ENCODE assay signal across 8 cellular contexts in genomic region chr5:142095035-142095434, GRCh38. TPM values are rescaled to one million over a fixed set of nuclear protein-coding genes. Genes with fewer than 3 reads are reported as not detected.
DNase-seq lines count a peak whose midpoint lies in the region; ATAC-seq and TF ChIP-seq lines count a peak whose summit lies in the region.

No MANE protein-coding gene starts in this region.

- TF ChIP-seq POLR2A in gastrocnemius medialis (IDR thresholded peaks at IDR 0.05) = no peak
- no peak for TF ChIP-seq POLR2A in suprapubic skin (IDR thresholded peaks at IDR 0.05)

- no peaks in the 10 kb centered on the region for H3K36me3 ChIP-seq in gastrocnemius medialis
- H3K36me3 ChIP-seq in suprapubic skin = no peaks in the 10 kb centered on the region
- H3K36me3 ChIP-seq in BE2C = no peaks in the 10 kb centered on the region

- peak; percentile 41 for DNase-seq in activated CD4-positive, CD25-positive, alpha-beta regulatory T cell treated with anti-CD3 and anti-CD28 coated beads, Interleukin-2, amount 50 U/mL, for 72 hours
- DNase-seq in activated naive CD4-positive, alpha-beta T cell treated with anti-CD3 and anti-CD28 coated beads, Interleukin-2, amount 50 U/mL, for 16 hours = peak; percentile 56
- DNase-seq in gastrocnemius medialis (no peak), suprapubic skin (ENCODE audit: low spot score in 2 of 2) (no peak), BE2C (no peak), NCI-H1436 treated with DMSO at 0.1 percent for 48 hours (lab: John Stamatoyannopoulos, UW) (no peak)

- intact Hi-C loops in gastrocnemius medialis (cut with DNase I; ENCODE audit: low total_unique reads) = no loop called here

- 48% methylated on average over 4 of the region's 4 CpGs for WGBS in suprapubic skin

- ATAC-seq in gastrocnemius medialis (peak; percentile 17 to 58), HG02852 (IDR thresholded peaks at IDR 0.05; ENCODE audit: unreplicated experiment) (no peak), HG03439 (IDR thresholded peaks at IDR 0.05; ENCODE audit: unreplicated experiment) (no peak)

- H3K27ac ChIP-seq in gastrocnemius medialis = peak overlapping the region; percentile 59 to 78 (median 68)
- peak overlapping the region; percentile 12 for H3K27ac ChIP-seq in suprapubic skin

- no peak for TF ChIP-seq CTCF in gastrocnemius medialis (IDR thresholded peaks at IDR 0.05 in 4 of 5, conservative IDR thresholded peaks at IDR 0.05 in 1 of 5)
- no peak for TF ChIP-seq CTCF in suprapubic skin (IDR thresholded peaks at IDR 0.05)
- TF ChIP-seq CTCF in BE2C (IDR thresholded peaks at IDR 0.05; ENCODE audit: low read depth, low read length) = no peak

- TF ChIP-seq EP300 in suprapubic skin (IDR thresholded peaks at IDR 0.05) = no peak

- H3K4me1 ChIP-seq in gastrocnemius medialis = peaks cover 18 to 19% of the 10 kb centered on the region in 2 donors
- peaks cover 9% of the 10 kb centered on the region for H3K4me1 ChIP-seq in suprapubic skin
- no peaks in the 10 kb centered on the region for H3K4me1 ChIP-seq in BE2C

- H3K4me3 ChIP-seq in gastrocnemius medialis = no peak overlapping the region
- H3K4me3 ChIP-seq in suprapubic skin = no peak overlapping the region
- H3K4me3 ChIP-seq in BE2C (ENCODE audit: low read depth, low read length) = no peak overlapping the region

- in situ Hi-C loops in gastrocnemius medialis (cut with MboI; ENCODE audit: low sequenced_read_pairs in 4 of 4) = no loop called here

- H3K27me3 ChIP-seq in gastrocnemius medialis = no peaks in the 10 kb centered on the region
- no peaks in the 10 kb centered on the region for H3K27me3 ChIP-seq in suprapubic skin
- no peaks in the 10 kb centered on the region for H3K27me3 ChIP-seq in BE2C

- no peaks in the 10 kb centered on the region for H3K9me3 ChIP-seq in gastrocnemius medialis
- no peaks in the 10 kb centered on the region for H3K9me3 ChIP-seq in suprapubic skin
- no peaks in the 10 kb centered on the region for H3K9me3 ChIP-seq in BE2C

RNA-seq across cellular contexts. Expression of gene NDFIP1, which starts 13.5 kb away (rescaled TPM):
- total RNA-seq in gastrocnemius medialis (10 to 100 TPM; 37.1 to 63.5 (median 42.5) TPM), suprapubic skin (100 to 1,000 TPM in 1 of 4 donors, 10 to 100 TPM in 3; 57.8 to 116 (median 75.7) TPM)
- 155 TPM for polyA plus RNA-seq in BE2C (2012; ENCODE audit: insufficient read depth, insufficient read length, low read depth)

Comparison
In these comparisons a context has a peak if more than half of its experiments do, and no peak if none do; other contexts are left out.
1. DNase-seq: peak in activated CD4-positive, CD25-positive, alpha-beta regulatory T cell treated with anti-CD3 and anti-CD28 coated beads, Interleukin-2, amount 50 U/mL, for 72 hours (single experiment) and activated naive CD4-positive, alpha-beta T cell treated with anti-CD3 and anti-CD28 coated beads, Interleukin-2, amount 50 U/mL, for 16 hours (single experiment); none in gastrocnemius medialis (0 of 2), suprapubic skin (0 of 2), BE2C (single experiment) and NCI-H1436 treated with DMSO at 0.1 percent for 48 hours (single experiment).
2. ATAC-seq: peak in gastrocnemius medialis (2 of 2); none in HG02852 (single experiment) and HG03439 (single experiment).